Comparison of ENCODE assay signal across 1 cellular context in the genomic region with DNA sequence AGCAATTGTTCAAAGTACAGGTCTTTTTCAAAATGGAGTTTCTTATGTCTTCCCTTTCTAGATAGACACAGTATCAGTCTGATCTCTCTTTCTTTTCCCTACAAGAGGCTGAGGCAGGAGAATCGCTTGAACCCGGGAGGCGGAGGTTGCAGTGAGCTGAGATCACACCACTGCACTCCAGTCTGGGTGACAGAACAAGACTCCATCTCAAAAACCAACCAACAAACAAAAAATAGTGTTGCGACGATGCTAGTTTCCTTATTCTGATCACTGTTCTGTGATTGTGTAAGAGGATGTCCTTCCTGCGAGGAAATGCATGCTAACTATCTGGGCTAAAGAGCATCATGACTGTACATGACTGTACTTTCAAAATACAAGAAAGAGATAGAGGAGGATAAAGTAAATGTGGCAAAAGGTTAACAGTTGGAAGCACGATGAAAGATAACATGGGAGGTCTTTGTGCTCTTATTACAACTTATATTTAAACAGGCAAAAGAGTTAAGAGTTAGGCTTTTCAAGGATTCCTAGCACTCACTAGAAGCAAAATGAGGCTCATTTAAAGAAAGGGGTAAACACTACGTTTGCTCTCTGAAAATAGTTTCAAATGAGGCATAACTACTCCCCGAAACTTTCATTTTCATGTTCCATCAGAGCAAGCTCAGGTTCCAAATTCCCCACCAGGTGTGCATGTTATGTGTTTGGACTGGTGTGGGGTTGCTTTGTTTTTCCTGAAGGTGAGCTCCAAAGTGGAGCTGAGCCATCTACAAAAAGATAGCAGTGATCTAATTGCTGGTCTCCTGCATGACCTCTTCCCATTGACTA.
TF ChIP-seq lines count a peak whose summit lies in the region.

No MANE protein-coding gene starts in this region.

TF ChIP-seq in HepG2, 621 proteins besides CTCF, POLR2A, EP300 and RAD21 (continued from another document and continues in another):
- TF ChIP-seq, protein P1, sequence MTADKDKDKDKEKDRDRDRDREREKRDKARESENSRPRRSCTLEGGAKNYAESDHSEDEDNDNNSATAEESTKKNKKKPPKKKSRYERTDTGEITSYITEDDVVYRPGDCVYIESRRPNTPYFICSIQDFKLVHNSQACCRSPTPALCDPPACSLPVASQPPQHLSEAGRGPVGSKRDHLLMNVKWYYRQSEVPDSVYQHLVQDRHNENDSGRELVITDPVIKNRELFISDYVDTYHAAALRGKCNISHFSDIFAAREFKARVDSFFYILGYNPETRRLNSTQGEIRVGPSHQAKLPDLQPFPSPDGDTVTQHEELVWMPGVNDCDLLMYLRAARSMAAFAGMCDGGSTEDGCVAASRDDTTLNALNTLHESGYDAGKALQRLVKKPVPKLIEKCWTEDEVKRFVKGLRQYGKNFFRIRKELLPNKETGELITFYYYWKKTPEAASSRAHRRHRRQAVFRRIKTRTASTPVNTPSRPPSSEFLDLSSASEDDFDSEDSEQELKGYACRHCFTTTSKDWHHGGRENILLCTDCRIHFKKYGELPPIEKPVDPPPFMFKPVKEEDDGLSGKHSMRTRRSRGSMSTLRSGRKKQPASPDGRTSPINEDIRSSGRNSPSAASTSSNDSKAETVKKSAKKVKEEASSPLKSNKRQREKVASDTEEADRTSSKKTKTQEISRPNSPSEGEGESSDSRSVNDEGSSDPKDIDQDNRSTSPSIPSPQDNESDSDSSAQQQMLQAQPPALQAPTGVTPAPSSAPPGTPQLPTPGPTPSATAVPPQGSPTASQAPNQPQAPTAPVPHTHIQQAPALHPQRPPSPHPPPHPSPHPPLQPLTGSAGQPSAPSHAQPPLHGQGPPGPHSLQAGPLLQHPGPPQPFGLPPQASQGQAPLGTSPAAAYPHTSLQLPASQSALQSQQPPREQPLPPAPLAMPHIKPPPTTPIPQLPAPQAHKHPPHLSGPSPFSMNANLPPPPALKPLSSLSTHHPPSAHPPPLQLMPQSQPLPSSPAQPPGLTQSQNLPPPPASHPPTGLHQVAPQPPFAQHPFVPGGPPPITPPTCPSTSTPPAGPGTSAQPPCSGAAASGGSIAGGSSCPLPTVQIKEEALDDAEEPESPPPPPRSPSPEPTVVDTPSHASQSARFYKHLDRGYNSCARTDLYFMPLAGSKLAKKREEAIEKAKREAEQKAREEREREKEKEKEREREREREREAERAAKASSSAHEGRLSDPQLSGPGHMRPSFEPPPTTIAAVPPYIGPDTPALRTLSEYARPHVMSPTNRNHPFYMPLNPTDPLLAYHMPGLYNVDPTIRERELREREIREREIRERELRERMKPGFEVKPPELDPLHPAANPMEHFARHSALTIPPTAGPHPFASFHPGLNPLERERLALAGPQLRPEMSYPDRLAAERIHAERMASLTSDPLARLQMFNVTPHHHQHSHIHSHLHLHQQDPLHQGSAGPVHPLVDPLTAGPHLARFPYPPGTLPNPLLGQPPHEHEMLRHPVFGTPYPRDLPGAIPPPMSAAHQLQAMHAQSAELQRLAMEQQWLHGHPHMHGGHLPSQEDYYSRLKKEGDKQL (CRISPR knock-in tag; IDR thresholded peaks at IDR 0.05; ENCODE audit: low read depth) = no peak
- TF ChIP-seq HMG20A (CRISPR knock-in tag; IDR thresholded peaks at IDR 0.05; ENCODE audit: borderline replicate concordance) (peak; percentile 68; the same call in 1 of the 2 replicates), SP1 (IDR thresholded peaks at IDR 0.05) (no peak), SP1 (CRISPR knock-in tag; IDR thresholded peaks at IDR 0.05) (no peak), FOXK1 (CRISPR knock-in tag; IDR thresholded peaks at IDR 0.05; ENCODE audit: borderline replicate concordance, low read depth) (peak; percentile 69; the same call in 1 of the 2 replicates), ZNF234 (CRISPR knock-in tag; conservative IDR thresholded peaks at IDR 0.05) (no peak), ZSCAN9 (CRISPR knock-in tag; IDR thresholded peaks at IDR 0.05; ENCODE audit: borderline replicate concordance) (0 out of 2 replicates have a peak, but pooled peaks have one; percentile 7), ZNF251 (CRISPR knock-in tag; IDR thresholded peaks at IDR 0.05) (no peak), ZNF232 (CRISPR knock-in tag; IDR thresholded peaks at IDR 0.05; ENCODE audit: borderline replicate concordance) (no peak), PLRG1 (conservative IDR thresholded peaks at IDR 0.05) (no peak), NFYC (CRISPR knock-in tag; IDR thresholded peaks at IDR 0.05) (no peak), ZMYM2 (CRISPR knock-in tag; IDR thresholded peaks at IDR 0.05) (no peak), ZNF790 (CRISPR knock-in tag; IDR thresholded peaks at IDR 0.05; ENCODE audit: borderline replicate concordance) (no peak), ZNF225 (CRISPR knock-in tag; IDR thresholded peaks at IDR 0.05) (no peak), MAFG (CRISPR knock-in tag; IDR thresholded peaks at IDR 0.05) (no peak), ZNF557 (CRISPR knock-in tag; IDR thresholded peaks at IDR 0.05) (no peak), HCFC1 (IDR thresholded peaks at IDR 0.05; ENCODE audit: low read depth, low read length) (no peak), FLYWCH1 (CRISPR knock-in tag; IDR thresholded peaks at IDR 0.05) (no peak), ZNF792 (CRISPR knock-in tag; IDR thresholded peaks at IDR 0.05) (peak; percentile 100), ZNF329 (CRISPR knock-in tag; IDR thresholded peaks at IDR 0.05; ENCODE audit: low read depth) (no peak), ELF1 (CRISPR knock-in tag; IDR thresholded peaks at IDR 0.05) (0 out of 2 replicates have a peak, but pooled peaks have one; percentile 38), ZNF577 (CRISPR knock-in tag; IDR thresholded peaks at IDR 0.05; ENCODE audit: borderline replicate concordance, low read depth) (no peak), ZNF282 (IDR thresholded peaks at IDR 0.05; ENCODE audit: partially characterized antibody) (no peak), ZNF775 (CRISPR knock-in tag; IDR thresholded peaks at IDR 0.05; ENCODE audit: borderline replicate concordance) (no peak)
- TF ChIP-seq, protein P2, sequence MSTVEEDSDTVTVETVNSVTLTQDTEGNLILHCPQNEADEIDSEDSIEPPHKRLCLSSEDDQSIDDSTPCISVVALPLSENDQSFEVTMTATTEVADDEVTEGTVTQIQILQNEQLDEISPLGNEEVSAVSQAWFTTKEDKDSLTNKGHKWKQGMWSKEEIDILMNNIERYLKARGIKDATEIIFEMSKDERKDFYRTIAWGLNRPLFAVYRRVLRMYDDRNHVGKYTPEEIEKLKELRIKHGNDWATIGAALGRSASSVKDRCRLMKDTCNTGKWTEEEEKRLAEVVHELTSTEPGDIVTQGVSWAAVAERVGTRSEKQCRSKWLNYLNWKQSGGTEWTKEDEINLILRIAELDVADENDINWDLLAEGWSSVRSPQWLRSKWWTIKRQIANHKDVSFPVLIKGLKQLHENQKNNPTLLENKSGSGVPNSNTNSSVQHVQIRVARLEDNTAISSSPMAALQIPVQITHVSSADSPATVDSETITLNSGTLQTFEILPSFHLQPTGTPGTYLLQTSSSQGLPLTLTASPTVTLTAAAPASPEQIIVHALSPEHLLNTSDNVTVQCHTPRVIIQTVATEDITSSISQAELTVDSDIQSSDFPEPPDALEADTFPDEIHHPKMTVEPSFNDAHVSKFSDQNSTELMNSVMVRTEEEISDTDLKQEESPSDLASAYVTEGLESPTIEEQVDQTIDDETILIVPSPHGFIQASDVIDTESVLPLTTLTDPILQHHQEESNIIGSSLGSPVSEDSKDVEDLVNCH (CRISPR knock-in tag; IDR thresholded peaks at IDR 0.05) = no peak
- TF ChIP-seq, protein P3, sequence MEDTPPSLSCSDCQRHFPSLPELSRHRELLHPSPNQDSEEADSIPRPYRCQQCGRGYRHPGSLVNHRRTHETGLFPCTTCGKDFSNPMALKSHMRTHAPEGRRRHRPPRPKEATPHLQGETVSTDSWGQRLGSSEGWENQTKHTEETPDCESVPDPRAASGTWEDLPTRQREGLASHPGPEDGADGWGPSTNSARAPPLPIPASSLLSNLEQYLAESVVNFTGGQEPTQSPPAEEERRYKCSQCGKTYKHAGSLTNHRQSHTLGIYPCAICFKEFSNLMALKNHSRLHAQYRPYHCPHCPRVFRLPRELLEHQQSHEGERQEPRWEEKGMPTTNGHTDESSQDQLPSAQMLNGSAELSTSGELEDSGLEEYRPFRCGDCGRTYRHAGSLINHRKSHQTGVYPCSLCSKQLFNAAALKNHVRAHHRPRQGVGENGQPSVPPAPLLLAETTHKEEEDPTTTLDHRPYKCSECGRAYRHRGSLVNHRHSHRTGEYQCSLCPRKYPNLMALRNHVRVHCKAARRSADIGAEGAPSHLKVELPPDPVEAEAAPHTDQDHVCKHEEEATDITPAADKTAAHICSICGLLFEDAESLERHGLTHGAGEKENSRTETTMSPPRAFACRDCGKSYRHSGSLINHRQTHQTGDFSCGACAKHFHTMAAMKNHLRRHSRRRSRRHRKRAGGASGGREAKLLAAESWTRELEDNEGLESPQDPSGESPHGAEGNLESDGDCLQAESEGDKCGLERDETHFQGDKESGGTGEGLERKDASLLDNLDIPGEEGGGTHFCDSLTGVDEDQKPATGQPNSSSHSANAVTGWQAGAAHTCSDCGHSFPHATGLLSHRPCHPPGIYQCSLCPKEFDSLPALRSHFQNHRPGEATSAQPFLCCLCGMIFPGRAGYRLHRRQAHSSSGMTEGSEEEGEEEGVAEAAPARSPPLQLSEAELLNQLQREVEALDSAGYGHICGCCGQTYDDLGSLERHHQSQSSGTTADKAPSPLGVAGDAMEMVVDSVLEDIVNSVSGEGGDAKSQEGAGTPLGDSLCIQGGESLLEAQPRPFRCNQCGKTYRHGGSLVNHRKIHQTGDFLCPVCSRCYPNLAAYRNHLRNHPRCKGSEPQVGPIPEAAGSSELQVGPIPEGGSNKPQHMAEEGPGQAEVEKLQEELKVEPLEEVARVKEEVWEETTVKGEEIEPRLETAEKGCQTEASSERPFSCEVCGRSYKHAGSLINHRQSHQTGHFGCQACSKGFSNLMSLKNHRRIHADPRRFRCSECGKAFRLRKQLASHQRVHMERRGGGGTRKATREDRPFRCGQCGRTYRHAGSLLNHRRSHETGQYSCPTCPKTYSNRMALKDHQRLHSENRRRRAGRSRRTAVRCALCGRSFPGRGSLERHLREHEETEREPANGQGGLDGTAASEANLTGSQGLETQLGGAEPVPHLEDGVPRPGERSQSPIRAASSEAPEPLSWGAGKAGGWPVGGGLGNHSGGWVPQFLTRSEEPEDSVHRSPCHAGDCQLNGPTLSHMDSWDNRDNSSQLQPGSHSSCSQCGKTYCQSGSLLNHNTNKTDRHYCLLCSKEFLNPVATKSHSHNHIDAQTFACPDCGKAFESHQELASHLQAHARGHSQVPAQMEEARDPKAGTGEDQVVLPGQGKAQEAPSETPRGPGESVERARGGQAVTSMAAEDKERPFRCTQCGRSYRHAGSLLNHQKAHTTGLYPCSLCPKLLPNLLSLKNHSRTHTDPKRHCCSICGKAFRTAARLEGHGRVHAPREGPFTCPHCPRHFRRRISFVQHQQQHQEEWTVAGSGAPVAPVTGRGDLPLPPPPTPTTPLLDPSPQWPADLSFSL (CRISPR knock-in tag; IDR thresholded peaks at IDR 0.05) = no peak; the same call in 1 of the 2 replicates
- TF ChIP-seq, protein P4, sequence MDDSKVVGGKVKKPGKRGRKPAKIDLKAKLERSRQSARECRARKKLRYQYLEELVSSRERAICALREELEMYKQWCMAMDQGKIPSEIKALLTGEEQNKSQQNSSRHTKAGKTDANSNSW (CRISPR knock-in tag; IDR thresholded peaks at IDR 0.05; ENCODE audit: borderline replicate concordance) = no peak
- TF ChIP-seq, protein P5, sequence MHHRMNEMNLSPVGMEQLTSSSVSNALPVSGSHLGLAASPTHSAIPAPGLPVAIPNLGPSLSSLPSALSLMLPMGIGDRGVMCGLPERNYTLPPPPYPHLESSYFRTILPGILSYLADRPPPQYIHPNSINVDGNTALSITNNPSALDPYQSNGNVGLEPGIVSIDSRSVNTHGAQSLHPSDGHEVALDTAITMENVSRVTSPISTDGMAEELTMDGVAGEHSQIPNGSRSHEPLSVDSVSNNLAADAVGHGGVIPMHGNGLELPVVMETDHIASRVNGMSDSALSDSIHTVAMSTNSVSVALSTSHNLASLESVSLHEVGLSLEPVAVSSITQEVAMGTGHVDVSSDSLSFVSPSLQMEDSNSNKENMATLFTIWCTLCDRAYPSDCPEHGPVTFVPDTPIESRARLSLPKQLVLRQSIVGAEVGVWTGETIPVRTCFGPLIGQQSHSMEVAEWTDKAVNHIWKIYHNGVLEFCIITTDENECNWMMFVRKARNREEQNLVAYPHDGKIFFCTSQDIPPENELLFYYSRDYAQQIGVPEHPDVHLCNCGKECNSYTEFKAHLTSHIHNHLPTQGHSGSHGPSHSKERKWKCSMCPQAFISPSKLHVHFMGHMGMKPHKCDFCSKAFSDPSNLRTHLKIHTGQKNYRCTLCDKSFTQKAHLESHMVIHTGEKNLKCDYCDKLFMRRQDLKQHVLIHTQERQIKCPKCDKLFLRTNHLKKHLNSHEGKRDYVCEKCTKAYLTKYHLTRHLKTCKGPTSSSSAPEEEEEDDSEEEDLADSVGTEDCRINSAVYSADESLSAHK (CRISPR knock-in tag; IDR thresholded peaks at IDR 0.05; ENCODE audit: borderline replicate concordance) = no peak
- TF ChIP-seq, protein P6, sequence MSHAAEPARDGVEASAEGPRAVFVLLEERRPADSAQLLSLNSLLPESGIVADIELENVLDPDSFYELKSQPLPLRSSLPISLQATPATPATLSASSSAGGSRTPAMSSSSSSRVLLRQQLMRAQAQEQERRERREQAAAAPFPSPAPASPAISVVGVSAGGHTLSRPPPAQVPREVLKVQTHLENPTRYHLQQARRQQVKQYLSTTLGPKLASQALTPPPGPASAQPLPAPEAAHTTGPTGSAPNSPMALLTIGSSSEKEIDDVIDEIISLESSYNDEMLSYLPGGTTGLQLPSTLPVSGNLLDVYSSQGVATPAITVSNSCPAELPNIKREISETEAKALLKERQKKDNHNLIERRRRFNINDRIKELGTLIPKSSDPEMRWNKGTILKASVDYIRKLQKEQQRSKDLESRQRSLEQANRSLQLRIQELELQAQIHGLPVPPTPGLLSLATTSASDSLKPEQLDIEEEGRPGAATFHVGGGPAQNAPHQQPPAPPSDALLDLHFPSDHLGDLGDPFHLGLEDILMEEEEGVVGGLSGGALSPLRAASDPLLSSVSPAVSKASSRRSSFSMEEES (CRISPR knock-in tag; IDR thresholded peaks at IDR 0.05) = peak; percentile 61; the same call in 1 of the 2 replicates
- TF ChIP-seq, protein P7, sequence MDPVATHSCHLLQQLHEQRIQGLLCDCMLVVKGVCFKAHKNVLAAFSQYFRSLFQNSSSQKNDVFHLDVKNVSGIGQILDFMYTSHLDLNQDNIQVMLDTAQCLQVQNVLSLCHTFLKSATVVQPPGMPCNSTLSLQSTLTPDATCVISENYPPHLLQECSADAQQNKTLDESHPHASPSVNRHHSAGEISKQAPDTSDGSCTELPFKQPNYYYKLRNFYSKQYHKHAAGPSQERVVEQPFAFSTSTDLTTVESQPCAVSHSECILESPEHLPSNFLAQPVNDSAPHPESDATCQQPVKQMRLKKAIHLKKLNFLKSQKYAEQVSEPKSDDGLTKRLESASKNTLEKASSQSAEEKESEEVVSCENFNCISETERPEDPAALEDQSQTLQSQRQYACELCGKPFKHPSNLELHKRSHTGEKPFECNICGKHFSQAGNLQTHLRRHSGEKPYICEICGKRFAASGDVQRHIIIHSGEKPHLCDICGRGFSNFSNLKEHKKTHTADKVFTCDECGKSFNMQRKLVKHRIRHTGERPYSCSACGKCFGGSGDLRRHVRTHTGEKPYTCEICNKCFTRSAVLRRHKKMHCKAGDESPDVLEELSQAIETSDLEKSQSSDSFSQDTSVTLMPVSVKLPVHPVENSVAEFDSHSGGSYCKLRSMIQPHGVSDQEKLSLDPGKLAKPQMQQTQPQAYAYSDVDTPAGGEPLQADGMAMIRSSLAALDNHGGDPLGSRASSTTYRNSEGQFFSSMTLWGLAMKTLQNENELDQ (CRISPR knock-in tag; IDR thresholded peaks at IDR 0.05; ENCODE audit: borderline replicate concordance) = no peak
